In the genomic region with DNA sequence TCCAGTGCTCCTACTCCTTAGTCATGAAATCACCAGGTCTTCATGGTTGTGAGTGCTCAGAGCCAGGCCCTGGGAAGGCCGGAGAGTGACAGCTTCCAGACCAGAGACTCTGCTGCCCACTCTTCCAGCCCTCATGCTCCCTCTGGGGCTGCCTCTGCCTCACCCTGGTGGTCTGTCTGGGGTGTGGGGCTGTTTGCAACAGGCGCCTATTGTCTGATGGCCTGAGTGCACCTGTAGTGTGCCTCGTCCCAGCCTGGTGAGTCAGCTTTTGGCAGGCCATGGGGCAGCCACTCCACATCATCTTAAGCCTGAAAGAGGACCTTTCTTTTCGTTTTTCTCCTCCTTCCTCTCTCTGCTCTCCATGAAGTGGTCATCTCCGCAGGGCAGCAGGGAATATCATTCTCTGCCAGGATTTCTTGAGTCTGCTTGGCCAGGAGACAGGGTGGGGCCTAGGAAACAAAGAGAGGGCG, we compare ENCODE assay signal across 1 cellular context.
TF ChIP-seq lines count a peak whose summit lies in the region.

No MANE protein-coding gene starts in this region.

TF ChIP-seq in IMR-90, 13 proteins besides CTCF, POLR2A, EP300 and RAD21 (continued from another document):
- TF ChIP-seq, protein P1, sequence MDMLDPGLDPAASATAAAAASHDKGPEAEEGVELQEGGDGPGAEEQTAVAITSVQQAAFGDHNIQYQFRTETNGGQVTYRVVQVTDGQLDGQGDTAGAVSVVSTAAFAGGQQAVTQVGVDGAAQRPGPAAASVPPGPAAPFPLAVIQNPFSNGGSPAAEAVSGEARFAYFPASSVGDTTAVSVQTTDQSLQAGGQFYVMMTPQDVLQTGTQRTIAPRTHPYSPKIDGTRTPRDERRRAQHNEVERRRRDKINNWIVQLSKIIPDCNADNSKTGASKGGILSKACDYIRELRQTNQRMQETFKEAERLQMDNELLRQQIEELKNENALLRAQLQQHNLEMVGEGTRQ (IDR thresholded peaks at IDR 0.05; ENCODE audit: low read depth, low read length) = no peak
- TF ChIP-seq BHLHE40 (IDR thresholded peaks at IDR 0.05; ENCODE audit: low read depth, low read length) (no peak), CEBPB (IDR thresholded peaks at IDR 0.05; ENCODE audit: low read depth, low read length) (no peak), MXI1 (IDR thresholded peaks at IDR 0.05; ENCODE audit: borderline replicate concordance, low read depth, low read length) (no peak), MAZ (IDR thresholded peaks at IDR 0.05; ENCODE audit: borderline replicate concordance, low read depth, low read length) (no peak)
